In the genomic region with DNA sequence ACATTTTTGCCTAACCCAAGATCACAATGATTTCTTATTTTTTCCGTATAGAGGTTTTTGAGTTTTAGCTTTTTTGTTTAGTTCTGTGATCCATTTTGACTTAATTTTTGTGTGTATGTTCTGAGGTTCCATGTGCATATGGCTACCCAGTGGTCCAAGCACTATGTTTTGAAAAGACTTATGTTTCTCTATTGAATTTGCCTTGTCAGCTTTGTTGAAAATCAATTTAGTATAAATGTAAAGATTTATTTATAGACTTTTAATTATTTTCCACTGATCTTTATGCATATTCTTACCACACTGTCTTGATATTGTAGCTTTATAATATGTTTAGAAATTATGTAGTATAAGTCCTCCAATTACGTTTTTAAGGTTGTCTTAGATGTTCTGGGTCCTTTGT, we compare ENCODE assay signal across 23 cellular contexts. TPM values are rescaled to one million over a fixed set of nuclear protein-coding genes. Genes with fewer than 3 reads are reported as not detected.
DNase-seq lines count a peak whose midpoint lies in the region; ATAC-seq, FAIRE-seq and TF ChIP-seq lines count a peak whose summit lies in the region.
"Had no signal": no experiment of that assay in that cellular context is flagged by ENCODE, and none has a peak within 500 bp of the region (broad histone marks: within the 10 kb centered on the region; RNA-seq: fewer than 3 reads in every experiment).

No MANE protein-coding gene starts in this region.

- H3K79me1 ChIP-seq in IMR-90 (ENCODE audit: low read depth in 1 of 2, low read length in 2 of 2): peaks cover 16 to 55% of the 10 kb centered on the region in 2 experiments

- H3K9me1 ChIP-seq in IMR-90 (ENCODE audit: insufficient read depth, low read length) (peaks cover 2% of the 10 kb centered on the region; the same call in 1 of the 2 replicates), K562 (ENCODE audit: control insufficient read depth, insufficient read depth, low read length) (no peaks in the 10 kb centered on the region)

- intact Hi-C loops in HepG2 (cut with micrococcal nuclease; ENCODE audit: unreplicated experiment): no loop called here
- intact Hi-C loops in right lobe of liver (cut with DNase I): no loop called here
- intact Hi-C loops in IMR-90 (cut with micrococcal nuclease): no loop called here
- intact Hi-C loops in K562 (cut with micrococcal nuclease): no loop called here
- intact Hi-C loops in uterus (cut with DNase I; ENCODE audit: low total_unique reads): no loop called here

- 95% methylated on average over 2 of the region's 2 CpGs for WGBS in HepG2 (ENCODE audit: low lambda C conversion rate)
- WGBS in right lobe of liver (ENCODE audit: insufficient coverage, low coverage, low lambda C conversion rate, missing lambda C conversion rate): 91% methylated on average over 2 of the region's 2 CpGs
- WGBS in IMR-90 (ENCODE audit: extremely low coverage in 2 of 2, insufficient read length in 1 of 2), 2 experiments: no CpG with 5 or more reads among the region's 2 CpGs
- 72% methylated on average over 2 of the region's 2 CpGs for WGBS in K562 (ENCODE audit: insufficient coverage, low coverage, missing lambda C conversion rate)

- no peak overlapping the region for H3K23ac ChIP-seq in IMR-90 (ENCODE audit: low read depth, low read length)

- POLR2A ChIA-PET in HepG2 (lab: Yijun Ruan, JAX): no interaction called here
- POLR2A ChIA-PET in IMR-90 (lab: Charles Lee; ENCODE audit: unreplicated experiment): no interaction called here
- POLR2A ChIA-PET in K562 (lab: Yijun Ruan, JAX): interaction anchor here (1.7 kb wide), 1 partner anchor 10 kb away, joined by 6 read pairs; no protein-coding TSS in a partner anchor

- no peak overlapping the region for H3K27ac Mint-ChIP-seq in stimulated activated memory B cell treated with anti-CD40 and anti-IgM and Interleukin-4, amounts not matched to agents 10 μg/mL and 1 μg/mL and 100 μg/mL, for 72 hours
- H3K27ac Mint-ChIP-seq: B cell; CD4-positive, alpha-beta T cell; CD8-positive, alpha-beta T cell had no signal

- TF ChIP-seq CTCF in HepG2 (CRISPR knock-in tag; IDR thresholded peaks at IDR 0.05) (no peak), right lobe of liver (IDR thresholded peaks at IDR 0.05) (no peak), IMR-90 (conservative IDR thresholded peaks at IDR 0.05; ENCODE audit: low read depth, low read length) (no peak), K562 (IDR thresholded peaks at IDR 0.05 in 2 of 3, conservative IDR thresholded peaks at IDR 0.05 in 1 of 3; ENCODE audit: insufficient read depth in 2 of 3, low read depth in 1 of 3, low read length in 3 of 3) (no peak), uterus (IDR thresholded peaks at IDR 0.05) (no peak)

- TF ChIP-seq RAD21 in HepG2 (CRISPR knock-in tag; IDR thresholded peaks at IDR 0.05): no peak
- TF ChIP-seq RAD21 in IMR-90 (IDR thresholded peaks at IDR 0.05; ENCODE audit: low read length): no peak
- TF ChIP-seq RAD21 in K562 (CRISPR knock-in tag; conservative IDR thresholded peaks at IDR 0.05 in 1 of 2, IDR thresholded peaks at IDR 0.05 in 1 of 2): no peak

- H3K79me2 ChIP-seq in HepG2 (ENCODE audit: insufficient read depth, low read length) (peaks cover 71% of the 10 kb centered on the region), K562 (ENCODE audit: control insufficient read depth, insufficient read depth, low read length) (peaks cover 63% of the 10 kb centered on the region)

- no peak overlapping the region for H3K56ac ChIP-seq in IMR-90 (ENCODE audit: extremely low read depth, insufficient read depth, low read length)

- no peak overlapping the region for H3K14ac ChIP-seq in IMR-90 (replicated peaks; ENCODE audit: low read depth, low read length)

- H3K4me1 ChIP-seq in HepG2 (ENCODE audit: insufficient read depth, low read length) (peaks cover 18% of the 10 kb centered on the region), right lobe of liver (no peaks in the 10 kb centered on the region), IMR-90 (ENCODE audit: control insufficient read depth, insufficient read depth, low read length) (no peaks in the 10 kb centered on the region; the same call in 1 of the 2 replicates), K562 (replicated peaks in 1 of 2; ENCODE audit: control insufficient read depth in 2 of 2, insufficient read depth in 2 of 2, low read length in 2 of 2) (peaks cover 3% of the 10 kb centered on the region in 2 experiments; a peak in 3 of 5 replicates), uterus (no peaks in the 10 kb centered on the region)
- H3K4me1 ChIP-seq: Caco-2 had no signal

- CTCF ChIA-PET in HepG2 (lab: Yijun Ruan, JAX; ENCODE audit: low intra/inter-chr PET ratio, low total read pairs): no interaction called here
- CTCF ChIA-PET in IMR-90 (lab: Yijun Ruan, JAX): interaction anchor here (1.9 kb wide), 1 partner anchor 14 kb away, joined by 9 read pairs; no protein-coding TSS in a partner anchor
- CTCF ChIA-PET in K562 (lab: Yijun Ruan, JAX; ENCODE audit: low intra/inter-chr PET ratio): no interaction called here

- H3K9me3 ChIP-seq in HepG2 (ENCODE audit: low read length): no peaks in the 10 kb centered on the region
- no peaks in the 10 kb centered on the region for H3K9me3 ChIP-seq in right lobe of liver
- no peaks in the 10 kb centered on the region for H3K9me3 ChIP-seq in IMR-90 (ENCODE audit: control insufficient read depth, insufficient read depth, low read length)
- no peaks in the 10 kb centered on the region for H3K9me3 ChIP-seq in K562 (replicated peaks; ENCODE audit: control insufficient read depth, insufficient read depth, low read depth, low read length)
- H3K9me3 ChIP-seq in uterus: no peaks in the 10 kb centered on the region

- H2BK120ac ChIP-seq in IMR-90 (ENCODE audit: low read depth, low read length): no peak overlapping the region

- TF ChIP-seq POLR2A in HepG2 (IDR thresholded peaks at IDR 0.05; ENCODE audit: insufficient read depth in 1 of 2, low read depth in 2 of 2, low read length in 2 of 2) (no peak), right lobe of liver (IDR thresholded peaks at IDR 0.05) (no peak), IMR-90 (IDR thresholded peaks at IDR 0.05; ENCODE audit: low read depth, low read length) (no peak), K562 (conservative IDR thresholded peaks at IDR 0.05) (no peak), uterus (IDR thresholded peaks at IDR 0.05) (no peak)

- H2AFZ ChIP-seq in HepG2 (ENCODE audit: low read length) (no peak overlapping the region), IMR-90 (replicated peaks; ENCODE audit: low read length, poor library complexity) (no peak overlapping the region), K562 (ENCODE audit: low read depth, low read length) (no peak overlapping the region)

- H4K20me1 ChIP-seq in HepG2 (ENCODE audit: insufficient read depth, low read length): peaks cover 20% of the 10 kb centered on the region
- peaks cover 49% of the 10 kb centered on the region for H4K20me1 ChIP-seq in IMR-90 (ENCODE audit: insufficient read depth, low read length)
- H4K20me1 ChIP-seq in K562 (replicated peaks; ENCODE audit: control insufficient read depth, insufficient read depth, low read length): peaks cover 14% of the 10 kb centered on the region; the same call in 1 of the 2 replicates

- H3K36me3 ChIP-seq in HepG2 (replicated peaks in 1 of 2; ENCODE audit: control insufficient read depth in 1 of 2, insufficient read depth in 2 of 2, low read length in 2 of 2) (peaks cover 10 to 15% of the 10 kb centered on the region in 2 experiments), right lobe of liver (no peaks in the 10 kb centered on the region), IMR-90 (ENCODE audit: control insufficient read depth, insufficient read depth, low read length) (peaks cover 6% of the 10 kb centered on the region), K562 (ENCODE audit: control insufficient read depth, insufficient read depth, low read length) (peaks cover 20% of the 10 kb centered on the region), uterus (no peaks in the 10 kb centered on the region)

- H3K4me2 ChIP-seq in HepG2 (ENCODE audit: low read depth, low read length): no peak overlapping the region
- no peak overlapping the region for H3K4me2 ChIP-seq in IMR-90 (ENCODE audit: low read depth, low read length)
- no peak overlapping the region for H3K4me2 ChIP-seq in K562 (ENCODE audit: insufficient read depth, low read length)

- no peak for ATAC-seq in HepG2
- ATAC-seq in right lobe of liver: no peak
- ATAC-seq in IMR-90 (ENCODE audit: low read depth): no peak
- no peak for ATAC-seq in K562
- ATAC-seq in stimulated activated memory B cell treated with anti-CD40 and anti-IgM and Interleukin-4, amounts not matched to agents 10 μg/mL and 1 μg/mL and 100 μg/mL, for 72 hours: no peak
- ATAC-seq: CD8-positive, alpha-beta T cell; GM12878 had no signal

- H3K4ac ChIP-seq in IMR-90 (ENCODE audit: low read depth, low read length): no peak overlapping the region

- H3K36me3 Mint-ChIP-seq in stimulated activated memory B cell treated with anti-CD40 and anti-IgM and Interleukin-4, amounts not matched to agents 10 μg/mL and 1 μg/mL and 100 μg/mL, for 72 hours: peaks cover 18% of the 10 kb centered on the region

- H3K27me3 ChIP-seq in HepG2 (ENCODE audit: control insufficient read depth in 1 of 2, insufficient read depth in 2 of 2, low read length in 2 of 2) (no peaks in the 10 kb centered on the region), right lobe of liver (no peaks in the 10 kb centered on the region), IMR-90 (ENCODE audit: control insufficient read depth, insufficient read depth, low read length) (no peaks in the 10 kb centered on the region), K562 (ENCODE audit: control insufficient read depth in 2 of 2, insufficient read depth in 2 of 2, low read length in 2 of 2) (no peaks in the 10 kb centered on the region), uterus (no peaks in the 10 kb centered on the region)
- H3K27me3 ChIP-seq: BLaER1 treated with 17β-estradiol and CSF1 and Interleukin-3, amounts not matched to agents 10 nM and 100 nM had no signal

- DNase-seq in HepG2 (ENCODE audit: low spot score) (no peak), right lobe of liver (no peak), IMR-90 (no peak), K562 (ENCODE audit: extremely low read depth in 1 of 4, low spot score in 3 of 4) (no peak), uterus (no peak)
- DNase-seq in activated CD4-positive, alpha-beta T cell treated with anti-CD3 and anti-CD28 coated beads for 48 hours: no peak
- DNase-seq: AML-193; Caco-2; Calu3; CD4-positive, alpha-beta T cell; CD8-positive, alpha-beta T cell; DMS79 treated with DMSO at 0.1 percent for 48 hours; GDM1 had no signal

- no peak overlapping the region for H3K18ac ChIP-seq in IMR-90 (ENCODE audit: low read depth, low read length)

- in situ Hi-C loops in HepG2 (cut with HindIII; ENCODE audit: extremely low pct_ligation_motif_present, low pct_unique_long_range_greater_than_20kb) (no loop called here), IMR-90 (cut with MboI; ENCODE audit: low sequenced_read_pairs) (no loop called here), K562 (cut with MboI) (no loop called here)

- no peaks in the 10 kb centered on the region for H3K9me3 Mint-ChIP-seq in stimulated activated memory B cell treated with anti-CD40 and anti-IgM and Interleukin-4, amounts not matched to agents 10 μg/mL and 1 μg/mL and 100 μg/mL, for 72 hours
- H3K9me3 Mint-ChIP-seq: CD4-positive, alpha-beta T cell; CD8-positive, alpha-beta T cell had no signal

- H3K4me3 ChIP-seq in HepG2 (replicated peaks in 1 of 3; ENCODE audit: insufficient read depth in 1 of 3, low read depth in 2 of 3, low read length in 3 of 3) (no peak overlapping the region), right lobe of liver (no peak overlapping the region), IMR-90 (ENCODE audit: insufficient read depth, low read depth, low read length) (no peak overlapping the region), K562 (no peak overlapping the region), uterus (no peak overlapping the region)
- H3K4me3 ChIP-seq: BLaER1 treated with 17β-estradiol and CSF1 and Interleukin-3, amounts not matched to agents 10 nM and 100 nM; GM12878 had no signal

- no peak overlapping the region for H4K8ac ChIP-seq in IMR-90 (ENCODE audit: low read depth in 2 of 2, low read length in 2 of 2)

- H4K5ac ChIP-seq in IMR-90 (ENCODE audit: low read depth, low read length): no peak overlapping the region

- no peak overlapping the region for H2AK5ac ChIP-seq in IMR-90 (ENCODE audit: low read depth, low read length)

- no peak overlapping the region for H2BK15ac ChIP-seq in IMR-90 (ENCODE audit: low read depth, low read length)

- no peak overlapping the region for H2AK9ac ChIP-seq in IMR-90 (replicated peaks; ENCODE audit: low read depth, low read length, poor library complexity)

- H3K27me3 Mint-ChIP-seq in stimulated activated memory B cell treated with anti-CD40 and anti-IgM and Interleukin-4, amounts not matched to agents 10 μg/mL and 1 μg/mL and 100 μg/mL, for 72 hours: no peaks in the 10 kb centered on the region
- H3K27me3 Mint-ChIP-seq: B cell; CD4-positive, alpha-beta T cell had no signal

- no peak overlapping the region for H3K9ac ChIP-seq in HepG2 (ENCODE audit: insufficient read depth, low read depth, low read length)
- no peak overlapping the region for H3K9ac ChIP-seq in IMR-90 (ENCODE audit: low read depth, low read length)
- H3K9ac ChIP-seq in K562 (ENCODE audit: insufficient read depth in 1 of 2, low read depth in 2 of 2, low read length in 2 of 2): no peak overlapping the region
- H3K9ac ChIP-seq: BLaER1 treated with 17β-estradiol and CSF1 and Interleukin-3, amounts not matched to agents 10 nM and 100 nM had no signal

- no peak overlapping the region for H4K91ac ChIP-seq in IMR-90 (ENCODE audit: insufficient read depth, low read depth, low read length)

- BruUV-seq in HepG2 (replicated peaks; lab: Mats Ljungman, UMichigan) (no TSS peak), IMR-90 (replicated peaks; lab: Mats Ljungman, UMichigan) (no TSS peak), K562 (replicated peaks; lab: Mats Ljungman, UMichigan) (no TSS peak)

- FAIRE-seq in HepG2 (lab: Jason Lieb, UNC) (no peak), G401.6 (lab: Jason Lieb, UNC) (peak; percentile 34), K562 (lab: Jason Lieb, UNC) (no peak)
- FAIRE-seq: D721Med, GM12878, GM12892, GM18507 had no signal

- no peak overlapping the region for H2BK5ac ChIP-seq in IMR-90 (ENCODE audit: low read depth, low read length, poor library complexity, severe bottlenecking)

- dilution Hi-C loops in IMR-90 (cut with HindIII; ENCODE audit: low sequenced_read_pairs, unreplicated experiment): no loop called here

- no peak overlapping the region for H2BK20ac ChIP-seq in IMR-90 (ENCODE audit: low read depth, low read length)

- no peak overlapping the region for H3K27ac ChIP-seq in HepG2 (ENCODE audit: extremely low read length, insufficient read depth, low read length)
- no peak overlapping the region for H3K27ac ChIP-seq in right lobe of liver
- H3K27ac ChIP-seq in IMR-90 (ENCODE audit: insufficient read depth, low read length): no peak overlapping the region
- no peak overlapping the region for H3K27ac ChIP-seq in K562 (ENCODE audit: extremely low read depth, low read depth, low read length)
- H3K27ac ChIP-seq in uterus: no peak overlapping the region
- H3K27ac ChIP-seq: 22Rv1, C4-2B had no signal

- H3K4me1 Mint-ChIP-seq in stimulated activated memory B cell treated with anti-CD40 and anti-IgM and Interleukin-4, amounts not matched to agents 10 μg/mL and 1 μg/mL and 100 μg/mL, for 72 hours: peaks cover 29% of the 10 kb centered on the region

- no peak for TF ChIP-seq EP300 in HepG2 (IDR thresholded peaks at IDR 0.05; ENCODE audit: low read depth in 2 of 2, low read length in 2 of 2)
- TF ChIP-seq EP300 in HepG2 (CRISPR knock-in tag; IDR thresholded peaks at IDR 0.05; ENCODE audit: borderline replicate concordance): no peak
- TF ChIP-seq EP300 in K562 (IDR thresholded peaks at IDR 0.05; ENCODE audit: low read length): no peak

- H3K4me3 Mint-ChIP-seq in stimulated activated memory B cell treated with anti-CD40 and anti-IgM and Interleukin-4, amounts not matched to agents 10 μg/mL and 1 μg/mL and 100 μg/mL, for 72 hours: no peak overlapping the region
- H3K4me3 Mint-ChIP-seq: B cell; CD4-positive, alpha-beta T cell; CD8-positive, alpha-beta T cell had no signal

RNA-seq across cellular contexts. Expression of a gene that starts 10.2 kb away (rescaled TPM):
- total RNA-seq in HepG2 (2016; rRNA removed; fragmentation: Illumina TruSeq; extraction: Trizol) (30.3 and 53.5 TPM in 2 replicates), right lobe of liver (10 to 100 TPM; 26.9 to 33.9 (median 30.5) TPM), IMR-90 (2012; rRNA removed) (31.1 and 35.3 TPM in 2 replicates), K562 (2014; rRNA removed) (14.5 and 22.1 TPM in 2 replicates), K562 (2014; rRNA removed; fragmentation: Illumina TruSeq; extraction: Trizol) (19.7 and 20.9 TPM in 2 replicates), K562 (2015; rRNA removed; fragmentation: Illumina TruSeq; extraction: Trizol) (25.6 and 29.2 TPM in 2 replicates), K562 (2021) (35.0 and 37.9 TPM in 2 replicates), uterus (10 to 100 TPM; 15.9 to 49.0 (median 28.1) TPM)
- total RNA-seq in HepG2 (2016; cell fraction: cytosol; rRNA removed; fragmentation: Illumina TruSeq; extraction: Trizol; ENCODE audit: low read depth): 8.9 and 10.2 TPM in 2 replicates
- 26.6 and 52.8 TPM in 2 replicates for total RNA-seq in HepG2 (2016; cell fraction: insoluble cytoplasmic fraction; rRNA removed; fragmentation: Illumina TruSeq; extraction: Trizol)
- total RNA-seq in HepG2 (2016; cell fraction: membrane; rRNA removed; fragmentation: Illumina TruSeq; extraction: Trizol): 16.3 and 19.5 TPM in 2 replicates
- 67.0 and 79.9 TPM in 2 replicates for total RNA-seq in HepG2 (2016; cell fraction: nucleus; rRNA removed; fragmentation: Illumina TruSeq; extraction: Trizol)
- polyA plus RNA-seq in HepG2 (2011; rRNA removed) (171 and 183 TPM in 2 replicates), IMR-90 (2012; rRNA removed) (59.1 and 62.0 TPM in 2 replicates), K562 (2011; rRNA removed) (39.7 and 54.8 TPM in 2 replicates), K562 (2014; fragmentation: Illumina TruSeq; extraction: Trizol) (41.0 and 46.3 TPM in 2 replicates), K562 (2014; fragmentation: Nextera tagmentation; extraction: Ambion mirVana) (10 to 100 TPM; 15.9 to 20.2 TPM), K562 (2014; rRNA removed) (26.9 and 30.2 TPM in 2 replicates)
- polyA plus RNA-seq in HepG2 (2011; cell fraction: cytosol; rRNA removed): 137 and 141 TPM in 2 replicates
- polyA plus RNA-seq in HepG2 (2011; cell fraction: nucleus; rRNA removed): 138 and 162 TPM in 2 replicates
- polyA plus RNA-seq in HepG2 (2012): 93.4 and 96.8 TPM in 2 replicates
- 5.9 and 6.7 TPM in 2 replicates for polyA plus RNA-seq in HepG2 (2016; cell fraction: cytosol; fragmentation: Illumina TruSeq; extraction: Trizol; ENCODE audit: low read depth)
- polyA plus RNA-seq in HepG2 (2016; cell fraction: insoluble cytoplasmic fraction; fragmentation: Illumina TruSeq; extraction: Trizol; ENCODE audit: low read depth): 27.2 and 35.4 TPM in 2 replicates
- 15.5 and 17.0 TPM in 2 replicates for polyA plus RNA-seq in HepG2 (2016; cell fraction: membrane; fragmentation: Illumina TruSeq; extraction: Trizol; ENCODE audit: low read depth)
- polyA plus RNA-seq in HepG2 (2016; cell fraction: nucleus; fragmentation: Illumina TruSeq; extraction: Trizol; ENCODE audit: insufficient read depth, low read depth): 134 and 135 TPM in 2 replicates
- 107 and 349 TPM in 2 replicates for polyA minus RNA-seq in HepG2 (2011; rRNA and poly(A)+ RNA removed; ENCODE audit: low replicate concordance)
- polyA minus RNA-seq in HepG2 (2011; cell fraction: cytosol; rRNA and poly(A)+ RNA removed): 135 and 159 TPM in 2 replicates
- 88.2 and 109 TPM in 2 replicates for polyA minus RNA-seq in HepG2 (2011; cell fraction: nucleus; rRNA and poly(A)+ RNA removed)
- 32.6 and 42.6 TPM in 2 replicates for polyA plus RNA-seq in IMR-90 (2012; cell fraction: cytosol; rRNA removed)
- 54.6 and 63.8 TPM in 2 replicates for polyA plus RNA-seq in IMR-90 (2012; cell fraction: nucleus; rRNA removed; ENCODE audit: low replicate concordance)
- total RNA-seq in K562 (2011; cell fraction: chromatin; rRNA removed; ENCODE audit: low replicate concordance): 78.5 and 135 TPM in 2 replicates
- total RNA-seq in K562 (2011; cell fraction: nucleolus; rRNA removed): 130 and 142 TPM in 2 replicates
- total RNA-seq in K562 (2011; cell fraction: nucleoplasm; rRNA removed): 113 and 145 TPM in 2 replicates
- 46.2 and 53.5 TPM in 2 replicates for polyA plus RNA-seq in K562 (2011; cell fraction: cytosol; rRNA removed)
- polyA plus RNA-seq in K562 (2011; cell fraction: nucleus; rRNA removed): 53.7 and 73.9 TPM in 2 replicates
- 30.7 and 40.9 TPM in 2 replicates for polyA plus RNA-seq in K562 (2012)
- polyA minus RNA-seq in K562 (2011; rRNA and poly(A)+ RNA removed): 45.1 and 50.0 TPM in 2 replicates
- 38.8 and 51.2 TPM in 2 replicates for polyA minus RNA-seq in K562 (2011; cell fraction: cytosol; rRNA and poly(A)+ RNA removed)
- 41.9 and 70.4 TPM in 2 replicates for polyA minus RNA-seq in K562 (2011; cell fraction: nucleus; rRNA and poly(A)+ RNA removed)
